In the genomic region with DNA sequence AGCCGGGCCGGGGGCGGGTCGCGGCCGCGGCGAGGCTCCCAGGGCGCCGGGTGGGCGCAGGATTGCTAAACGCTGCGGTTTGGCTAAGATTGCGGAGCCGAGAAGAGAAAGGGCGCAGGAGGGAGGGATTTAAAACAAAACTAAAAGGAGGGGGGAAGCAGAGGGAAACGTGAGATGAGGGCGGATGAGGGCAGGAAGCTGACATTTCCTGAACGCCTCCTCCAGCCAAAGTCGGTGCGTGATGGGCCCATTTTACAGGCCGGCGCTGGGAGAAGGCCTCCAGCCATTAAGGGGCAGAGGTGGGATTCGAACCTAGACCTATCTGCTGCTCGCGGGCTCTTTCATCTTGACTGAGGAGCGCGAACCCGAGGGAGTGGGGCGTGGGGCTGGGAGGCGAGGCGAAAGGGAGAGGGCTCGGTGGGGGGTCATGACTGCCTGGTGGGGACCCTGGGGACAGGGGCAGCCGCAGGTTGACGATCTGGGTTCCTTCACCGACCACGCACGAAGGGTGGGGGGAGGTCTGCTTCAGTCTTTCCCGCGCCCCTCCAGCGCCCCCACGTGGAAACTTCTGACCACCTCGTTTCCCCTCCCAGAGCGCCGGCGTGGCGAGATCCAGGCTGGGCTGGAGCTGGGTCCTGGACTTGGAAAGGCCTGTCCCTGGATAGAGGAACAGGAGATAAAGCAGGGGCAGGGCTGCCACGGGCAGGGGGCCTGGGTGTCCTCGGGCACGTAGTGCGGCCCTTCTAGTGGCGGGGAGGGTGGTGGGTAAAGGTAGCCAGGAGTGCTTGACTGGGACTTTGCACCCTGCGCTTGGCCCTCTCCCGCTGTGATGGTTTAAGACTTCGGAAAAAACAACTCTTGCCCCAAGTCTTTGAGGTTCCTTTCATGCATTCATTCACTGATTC, we compare ENCODE assay signal across 8 cellular contexts.
DNase-seq lines count a peak whose midpoint lies in the region; FAIRE-seq lines count a peak whose summit lies in the region.

No MANE protein-coding gene starts in this region.

- peak; percentile 54 for FAIRE-seq in GM18507 (lab: Jason Lieb, UNC)

- no peaks in the 10 kb centered on the region for H3K36me3 ChIP-seq in endocrine pancreas (ENCODE audit: control insufficient read depth, insufficient read depth, low read length)

- peak overlapping the region; percentile 56 for H3K9ac ChIP-seq in endocrine pancreas (ENCODE audit: control insufficient read depth, insufficient read depth, low read length)

- peak overlapping the region; percentile 9 for H3K4me3 ChIP-seq in endocrine pancreas (ENCODE audit: control insufficient read depth, insufficient read depth, low read length)

- peak; percentile 43 for DNase-seq in GM18507 (ENCODE audit: extremely low spot score, insufficient read length, low read depth)
- peak; percentile 54 for DNase-seq in NCI-H226
- peak; percentile 86 for DNase-seq in activated CD8-positive, alpha-beta memory T cell treated with anti-CD3 and anti-CD28 coated beads for 24 hours
- DNase-seq in middle frontal gyrus (ENCODE audit: extremely low spot score, low spot score) = peak; percentile 26
- peak; percentile 31 to 39 for DNase-seq in stimulated activated CD8-positive, alpha-beta memory T cell treated with anti-CD3 and anti-CD28 coated beads, Interleukin-15, amount 100 ng/mL, for 4 hours (ENCODE audit: low read depth in 2 of 2)
- DNase-seq in COLO829 (ENCODE audit: low spot score) = no peak
- DNase-seq in NCI-H774 (lab: John Stamatoyannopoulos, UW) = no peak

- H3K9me3 ChIP-seq in endocrine pancreas (ENCODE audit: control insufficient read depth, low read length) = no peaks in the 10 kb centered on the region

- no peaks in the 10 kb centered on the region for H3K27me3 ChIP-seq in endocrine pancreas (ENCODE audit: control insufficient read depth, insufficient read depth, low read length)

- no peaks in the 10 kb centered on the region for H3K4me1 ChIP-seq in endocrine pancreas (ENCODE audit: control insufficient read depth, insufficient read depth, low read length)

Comparison
In these comparisons a context has a peak if more than half of its experiments do, and no peak if none do; other contexts are left out.
1. DNase-seq: peak in GM18507 (single experiment), NCI-H226 (single experiment), activated CD8-positive, alpha-beta memory T cell treated with anti-CD3 and anti-CD28 coated beads for 24 hours (single experiment), middle frontal gyrus (single experiment) and stimulated activated CD8-positive, alpha-beta memory T cell treated with anti-CD3 and anti-CD28 coated beads, Interleukin-15, amount 100 ng/mL, for 4 hours (2 of 2); none in COLO829 (single experiment) and NCI-H774 (single experiment).